In the genomic region with DNA sequence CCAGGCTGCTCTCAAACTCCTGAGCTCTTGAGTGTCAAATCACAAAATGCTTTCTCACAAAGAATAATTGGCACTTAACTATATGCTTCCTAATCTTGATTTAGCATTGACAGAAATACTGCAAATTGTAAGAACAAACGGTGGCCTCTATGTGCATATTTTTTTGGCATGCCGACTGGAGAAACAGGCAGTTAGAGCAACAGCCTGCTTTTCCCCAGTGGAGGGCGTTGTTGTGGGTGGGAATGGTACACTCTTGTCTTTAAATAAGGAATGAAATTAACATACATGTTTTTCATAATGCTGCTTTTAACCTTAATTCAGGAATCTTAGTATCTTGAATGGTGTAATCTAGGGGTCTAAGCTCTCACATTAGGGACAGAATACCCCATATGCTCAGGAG, we compare ENCODE assay signal across 31 cellular contexts. TPM values are rescaled to one million over a fixed set of nuclear protein-coding genes. Genes with fewer than 3 reads are reported as not detected.
DNase-seq lines count a peak whose midpoint lies in the region; TF ChIP-seq lines count a peak whose summit lies in the region.
"Had no signal": no experiment of that assay in that cellular context is flagged by ENCODE, and none has a peak within 500 bp of the region (broad histone marks: within the 10 kb centered on the region; RNA-seq: fewer than 3 reads in every experiment).

No MANE protein-coding gene starts in this region.

- no peak overlapping the region for H2BK15ac ChIP-seq in H9 (ENCODE audit: low read depth, low read length)
- H2BK15ac ChIP-seq in mesendoderm (replicated peaks; ENCODE audit: low read depth) = no peak overlapping the region

- H3K27ac Mint-ChIP-seq in H9 = no peak overlapping the region
- no peak overlapping the region for H3K27ac Mint-ChIP-seq in activated T-cell treated with anti-CD3 and anti-CD28 coated beads, Interleukin-2, amount 50 U/mL, for 24 hours
- H3K27ac Mint-ChIP-seq: activated CD4-positive, alpha-beta T cell treated with anti-CD3 and anti-CD28 coated beads for 36 hours; activated CD8-positive, alpha-beta T cell treated with anti-CD3 and anti-CD28 coated beads, Interleukin-2, amount 10 ng/mL, durations not matched to agents 7 days and 5 days; activated T-helper 17 cell treated with anti-CD3 and anti-CD28 coated beads, Interleukin-2, amount 50 U/mL, for 72 hours; CD14-positive monocyte; mesothelial cell of epicardium; naive B cell; stimulated activated effector memory CD8-positive, alpha-beta T cell treated with anti-CD3 and anti-CD28 coated beads, Interleukin-12 subunit alpha, Interleukin-12 subunit beta, amount 100 ng/mL, for 72 hours had no signal

- DNase-seq in H9 (no peak), WERI-Rb-1 (no peak), mesendoderm (peak; percentile 3), NCI-H748 treated with DMSO at 0.1 percent for 48 hours (lab: John Stamatoyannopoulos, UW) (no peak), SIG-M5 (lab: John Stamatoyannopoulos, UW) (no peak)
- no peak for DNase-seq in activated T-cell treated with anti-CD3 and anti-CD28 coated beads, Interleukin-2, amount 50 U/mL, for 24 hours
- DNase-seq: activated CD4-positive, alpha-beta T cell treated with anti-CD3 and anti-CD28 coated beads for 36 hours; activated CD8-positive, alpha-beta T cell treated with anti-CD3 and anti-CD28 coated beads, Interleukin-2, amount 10 ng/mL, durations not matched to agents 7 days and 5 days; activated naive CD4-positive, alpha-beta T cell treated with anti-CD3 and anti-CD28 coated beads, Interleukin-2, amount 50 U/mL, for 16 hours; amygdala; brain microvascular endothelial cell; Caco-2; GOT3; KBM-7; MG63; naive B cell; NCI-H1105; NCI-H187 treated with DMSO at 0.1 percent for 48 hours; NCI-H2171 treated with DMSO at 0.1 percent for 48 hours; NCI-H524; SJCRH30; SW 1271; trophoblast cell had no signal

- H3K9ac ChIP-seq in H9 (ENCODE audit: extremely low read depth, insufficient read length, low read length) = no peak overlapping the region
- no peak overlapping the region for H3K9ac ChIP-seq in mesendoderm (ENCODE audit: low read length)

- H3K4me3 Mint-ChIP-seq in H9 = no peak overlapping the region
- no peak overlapping the region for H3K4me3 Mint-ChIP-seq in activated T-cell treated with anti-CD3 and anti-CD28 coated beads, Interleukin-2, amount 50 U/mL, for 24 hours
- H3K4me3 Mint-ChIP-seq: activated CD4-positive, alpha-beta T cell treated with anti-CD3 and anti-CD28 coated beads for 36 hours; activated CD8-positive, alpha-beta T cell treated with anti-CD3 and anti-CD28 coated beads, Interleukin-2, amount 10 ng/mL, durations not matched to agents 7 days and 5 days; activated T-helper 17 cell treated with anti-CD3 and anti-CD28 coated beads, Interleukin-2, amount 50 U/mL, for 72 hours; CD14-positive monocyte; mesothelial cell of epicardium; naive B cell; stimulated activated effector memory CD8-positive, alpha-beta T cell treated with anti-CD3 and anti-CD28 coated beads, Interleukin-12 subunit alpha, Interleukin-12 subunit beta, amount 100 ng/mL, for 72 hours had no signal

- no peaks in the 10 kb centered on the region for H3K79me2 ChIP-seq in H9 (ENCODE audit: insufficient read depth, low read length)
- no peaks in the 10 kb centered on the region for H3K79me2 ChIP-seq in mesendoderm (ENCODE audit: control insufficient read depth, insufficient read depth, low read length)

- H3K18ac ChIP-seq in H9 (ENCODE audit: insufficient read length, low read depth, low read length) (no peak overlapping the region), mesendoderm (ENCODE audit: low read length) (no peak overlapping the region)

- H2AK5ac ChIP-seq in H9 (ENCODE audit: insufficient read length, low read length) (no peak overlapping the region), mesendoderm (ENCODE audit: low read length) (no peak overlapping the region)

- H3K27me3 Mint-ChIP-seq in H9 (ENCODE audit: low read depth) = peaks cover 2% of the 10 kb centered on the region
- H3K27me3 Mint-ChIP-seq in activated T-cell treated with anti-CD3 and anti-CD28 coated beads, Interleukin-2, amount 50 U/mL, for 24 hours = peaks cover 29% of the 10 kb centered on the region

- H2BK5ac ChIP-seq in H9 (ENCODE audit: insufficient read length, low read length) (no peak overlapping the region), mesendoderm (ENCODE audit: low read length) (no peak overlapping the region)

- H3K4me3 ChIP-seq in WERI-Rb-1 (ENCODE audit: low read depth, low read length) (no peak overlapping the region), mesendoderm (ENCODE audit: low read length) (no peak overlapping the region)
- H3K4me3 ChIP-seq: MG63, SJCRH30 had no signal

- no peak overlapping the region for H3K4ac ChIP-seq in H9 (ENCODE audit: low read depth, low read length)
- H3K4ac ChIP-seq in mesendoderm (ENCODE audit: low read depth, low read length) = no peak overlapping the region

- H3K4me1 Mint-ChIP-seq in H9 = peaks cover 0 to 2% of the 10 kb centered on the region in 2 experiments; a peak in 1 of 4 replicates
- no peaks in the 10 kb centered on the region for H3K4me1 Mint-ChIP-seq in activated T-cell treated with anti-CD3 and anti-CD28 coated beads, Interleukin-2, amount 50 U/mL, for 24 hours (ENCODE audit: low read depth)
- H3K4me1 Mint-ChIP-seq: activated CD4-positive, alpha-beta T cell treated with anti-CD3 and anti-CD28 coated beads for 36 hours; activated T-helper 17 cell treated with anti-CD3 and anti-CD28 coated beads, Interleukin-2, amount 50 U/mL, for 72 hours; mesothelial cell of epicardium; naive B cell; stimulated activated effector memory CD8-positive, alpha-beta T cell treated with anti-CD3 and anti-CD28 coated beads, Interleukin-12 subunit alpha, Interleukin-12 subunit beta, amount 100 ng/mL, for 72 hours had no signal

- no peaks in the 10 kb centered on the region for H3K4me1 ChIP-seq in H9 (ENCODE audit: insufficient read depth, low read length)
- no peaks in the 10 kb centered on the region for H3K4me1 ChIP-seq in mesendoderm (ENCODE audit: control insufficient read depth, low read depth, low read length)
- H3K4me1 ChIP-seq: Caco-2, SJCRH30 had no signal

- H3K23me2 ChIP-seq in H9 (ENCODE audit: insufficient read length, low read depth, low read length, poor library complexity, severe bottlenecking) = no peaks in the 10 kb centered on the region

- no peak overlapping the region for H2BK20ac ChIP-seq in H9 (ENCODE audit: low read depth, low read length, poor library complexity, severe bottlenecking)

- H2BK120ac ChIP-seq in H9 (ENCODE audit: low read depth, low read length, poor library complexity, severe bottlenecking) (no peak overlapping the region), mesendoderm (ENCODE audit: low read depth, low read length) (no peak overlapping the region)

- H2AFZ ChIP-seq in H9 (ENCODE audit: low read length) = no peak overlapping the region

- TF ChIP-seq CTCF in C4-2B (conservative IDR thresholded peaks at IDR 0.05) = peak; percentile 27
- peak; percentile 56 for TF ChIP-seq CTCF in H9 (conservative IDR thresholded peaks at IDR 0.05)
- TF ChIP-seq CTCF in WERI-Rb-1 (IDR thresholded peaks at IDR 0.05; ENCODE audit: low read depth, low read length) = peak; percentile 43; the same call in 1 of the 2 replicates

- no peak overlapping the region for H3K4me2 ChIP-seq in H9 (ENCODE audit: insufficient read depth, insufficient read length, low read length)
- H3K4me2 ChIP-seq in mesendoderm (ENCODE audit: low read length) = no peak overlapping the region

- peaks cover 0 to 9% (median 3%) of the 10 kb centered on the region in 3 experiments; a peak in 4 of 7 replicates for H3K36me3 Mint-ChIP-seq in H9 (ENCODE audit: insufficient read depth in 1 of 3, low read depth in 3 of 3)
- no peaks in the 10 kb centered on the region for H3K36me3 Mint-ChIP-seq in activated T-cell treated with anti-CD3 and anti-CD28 coated beads, Interleukin-2, amount 50 U/mL, for 24 hours (ENCODE audit: low read depth)
- H3K36me3 Mint-ChIP-seq: CD14-positive monocyte; mesothelial cell of epicardium; stimulated activated effector memory CD8-positive, alpha-beta T cell treated with anti-CD3 and anti-CD28 coated beads, Interleukin-12 subunit alpha, Interleukin-12 subunit beta, amount 100 ng/mL, for 72 hours had no signal

- H4K5ac ChIP-seq in H9 (ENCODE audit: insufficient read length, low read depth, low read length) (no peak overlapping the region), mesendoderm (ENCODE audit: low read length) (no peak overlapping the region)

- H3K36me3 ChIP-seq in WERI-Rb-1 = no peaks in the 10 kb centered on the region
- H3K36me3 ChIP-seq in mesendoderm (ENCODE audit: control insufficient read depth, insufficient read depth, low read length) = no peaks in the 10 kb centered on the region
- H3K36me3 ChIP-seq: brain microvascular endothelial cell, MG63, SJCRH30 had no signal

- H3K56ac ChIP-seq in H9 (ENCODE audit: insufficient read length, low read depth, low read length) = no peak overlapping the region
- no peak overlapping the region for H3K56ac ChIP-seq in mesendoderm (ENCODE audit: low read length)

- H4K91ac ChIP-seq in H9 (ENCODE audit: insufficient read length, low read depth, low read length) = no peak overlapping the region

- H3K79me1 ChIP-seq in H9 (ENCODE audit: insufficient read depth, low read depth, low read length, poor library complexity, severe bottlenecking) (no peaks in the 10 kb centered on the region), mesendoderm (ENCODE audit: low read length) (no peaks in the 10 kb centered on the region)

- H4K8ac ChIP-seq in H9 (replicated peaks; ENCODE audit: insufficient read length, low read depth, low read length) = no peak overlapping the region
- no peak overlapping the region for H4K8ac ChIP-seq in mesendoderm (ENCODE audit: low read depth, low read length)

- WGBS in H9 (ENCODE audit: extremely low coverage, insufficient read length, low lambda C conversion rate) = no CpG with 5 or more reads among the region's 3 CpGs
- WGBS in mesendoderm (ENCODE audit: extremely low coverage, insufficient coverage, low lambda C conversion rate) = no CpG with 5 or more reads among the region's 3 CpGs

- H3K14ac ChIP-seq in H9 (ENCODE audit: insufficient read depth, low read length) = no peak overlapping the region

- H3K9me3 Mint-ChIP-seq in H9 = peaks cover 7 to 9% of the 10 kb centered on the region in 2 experiments
- H3K9me3 Mint-ChIP-seq in activated T-cell treated with anti-CD3 and anti-CD28 coated beads, Interleukin-2, amount 50 U/mL, for 24 hours = peaks cover 8% of the 10 kb centered on the region
- H3K9me3 Mint-ChIP-seq: activated T-helper 17 cell treated with anti-CD3 and anti-CD28 coated beads, Interleukin-2, amount 50 U/mL, for 72 hours; mesothelial cell of epicardium had no signal

- H3K27me3 ChIP-seq in H9 (ENCODE audit: insufficient read depth, low read length) = no peaks in the 10 kb centered on the region
- no peaks in the 10 kb centered on the region for H3K27me3 ChIP-seq in WERI-Rb-1 (ENCODE audit: insufficient read depth, low read depth, severe bottlenecking)
- H3K27me3 ChIP-seq in mesendoderm (ENCODE audit: insufficient read depth, low read length, poor library complexity) = no peaks in the 10 kb centered on the region
- H3K27me3 ChIP-seq: brain microvascular endothelial cell had no signal

- no peaks in the 10 kb centered on the region for H4K20me1 ChIP-seq in H9 (ENCODE audit: control insufficient read depth, insufficient read depth, insufficient read length)

- peaks cover 4% of the 10 kb centered on the region for H3K9me3 ChIP-seq in H9 (ENCODE audit: control insufficient read depth, low read depth, low read length)
- peaks cover 9% of the 10 kb centered on the region for H3K9me3 ChIP-seq in WERI-Rb-1 (ENCODE audit: severe bottlenecking)
- H3K9me3 ChIP-seq: Caco-2 had no signal

- no peak overlapping the region for H3K23ac ChIP-seq in H9 (ENCODE audit: insufficient read length, low read depth, low read length)
- H3K23ac ChIP-seq in mesendoderm (ENCODE audit: low read length) = no peak overlapping the region

- H3T11ph ChIP-seq in H9 (ENCODE audit: low read length) = no peak overlapping the region

- H3K27ac ChIP-seq in C4-2B (no peak overlapping the region), H9 (ENCODE audit: insufficient read length, low read depth, low read length) (no peak overlapping the region), WERI-Rb-1 (no peak overlapping the region), mesendoderm (ENCODE audit: low read depth, low read length) (no peak overlapping the region)
- H3K27ac ChIP-seq: brain microvascular endothelial cell, SJCRH30 had no signal

- no peak overlapping the region for H2BK12ac ChIP-seq in H9 (ENCODE audit: insufficient read length, low read depth, low read length)

RNA-seq across cellular contexts. Expression of a gene that starts 31.1 kb away (rescaled TPM):
- total RNA-seq in H9 (2021) = 0.07 TPM in 1 of 2 replicates, not detected in the other
- 0.07 TPM for polyA plus RNA-seq in mesendoderm (2013, experiment 1 of 2)
- polyA plus RNA-seq in mesendoderm (2013, experiment 2 of 2) = 0.06 TPM
- total RNA-seq: activated CD8-positive, alpha-beta T cell treated with anti-CD3 and anti-CD28 coated beads, Interleukin-2, amount 10 ng/mL, durations not matched to agents 7 days and 5 days; Caco-2; endothelial cell of umbilical vein; pulmonary artery endothelial cell; RPMI7951; SJCRH30 had no signal
- polyA plus RNA-seq: CD14-positive monocyte, endothelial cell of umbilical vein had no signal

RNA-seq across cellular contexts. Expression of a gene that starts 46.6 kb away (rescaled TPM):
- 16.3 and 21.1 TPM in 2 replicates for total RNA-seq in H9 (2021)
- 10.8 TPM for polyA plus RNA-seq in mesendoderm (2013, experiment 1 of 2)
- polyA plus RNA-seq in mesendoderm (2013, experiment 2 of 2) = 10.0 TPM
